21 cellular contexts compared by ENCODE assay signal in the genomic region with DNA sequence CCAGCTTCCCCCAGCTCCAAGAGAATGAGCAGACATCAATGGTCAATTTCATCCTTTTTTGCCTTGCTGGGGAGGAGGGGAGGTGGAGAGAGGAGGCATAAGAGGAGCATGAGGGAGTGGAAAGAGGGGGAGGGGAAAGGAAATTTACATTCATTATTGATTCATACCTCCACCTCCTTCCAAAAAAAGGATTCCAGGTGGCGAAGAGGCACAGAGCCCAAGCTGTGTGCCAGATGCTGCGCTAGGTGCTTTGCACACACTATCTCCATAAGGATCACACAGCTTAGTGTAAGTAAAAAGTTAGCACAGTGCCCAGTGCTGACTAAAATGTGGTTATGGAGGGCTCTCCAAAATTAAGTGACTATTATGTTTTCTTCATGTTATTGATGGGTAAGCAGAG. TPM values are rescaled to one million over a fixed set of nuclear protein-coding genes. Genes with fewer than 3 reads are reported as not detected.
DNase-seq lines count a peak whose midpoint lies in the region; ATAC-seq and TF ChIP-seq lines count a peak whose summit lies in the region.
"Had no signal": no experiment of that assay in that cellular context is flagged by ENCODE, and none has a peak within 500 bp of the region (broad histone marks: within the 10 kb centered on the region; RNA-seq: fewer than 3 reads in every experiment).

No MANE protein-coding gene starts in this region.

- H2BK5ac ChIP-seq in H9 (ENCODE audit: insufficient read length, low read length), result no peak overlapping the region

- peaks cover 8% of the 10 kb centered on the region for H3K4me1 ChIP-seq in prostate gland (replicated peaks)
- peaks cover 11% of the 10 kb centered on the region; the same call in 1 of the 2 replicates for H3K4me1 ChIP-seq in H9 (ENCODE audit: insufficient read depth, low read length)
- H3K4me1 ChIP-seq: heart right ventricle, upper lobe of left lung had no signal

- H4K8ac ChIP-seq in H9 (replicated peaks; ENCODE audit: insufficient read length, low read depth, low read length), result no peak overlapping the region

- 51% methylated on average over 2 of the region's 2 CpGs for WGBS in prostate gland
- no CpG with 5 or more reads among the region's 2 CpGs for WGBS in H9 (ENCODE audit: extremely low coverage, insufficient read length, low lambda C conversion rate)

- intact Hi-C loops in prostate gland (cut with DNase I), result no loop called here

- no peak overlapping the region for H3K23ac ChIP-seq in H9 (ENCODE audit: insufficient read length, low read depth, low read length)

- H3K9ac ChIP-seq in H9 (ENCODE audit: extremely low read depth, insufficient read length, low read length), result no peak overlapping the region

- H3K27ac ChIP-seq in WERI-Rb-1, result peak overlapping the region; percentile 76
- H3K27ac ChIP-seq in prostate gland, result peak overlapping the region; percentile 59 to 87
- no peak overlapping the region for H3K27ac ChIP-seq in H9 (ENCODE audit: insufficient read length, low read depth, low read length)
- H3K27ac ChIP-seq: heart right ventricle, upper lobe of left lung had no signal

- H3K9me3 ChIP-seq in WERI-Rb-1 (ENCODE audit: severe bottlenecking) (no peaks in the 10 kb centered on the region), prostate gland (no peaks in the 10 kb centered on the region), H9 (ENCODE audit: control insufficient read depth, low read depth, low read length) (no peaks in the 10 kb centered on the region)
- H3K9me3 ChIP-seq: heart right ventricle, upper lobe of left lung had no signal

- no peak overlapping the region for H3K56ac ChIP-seq in H9 (ENCODE audit: insufficient read length, low read depth, low read length)

- no peak overlapping the region for H3K18ac ChIP-seq in H9 (ENCODE audit: insufficient read length, low read depth, low read length)

- H2BK120ac ChIP-seq in H9 (ENCODE audit: low read depth, low read length, poor library complexity, severe bottlenecking), result no peak overlapping the region

- no peak overlapping the region for H2AFZ ChIP-seq in H9 (ENCODE audit: low read length)

- no peak overlapping the region for H4K91ac ChIP-seq in H9 (ENCODE audit: insufficient read length, low read depth, low read length)

- no peaks in the 10 kb centered on the region for H3K79me1 ChIP-seq in H9 (ENCODE audit: insufficient read depth, low read depth, low read length, poor library complexity, severe bottlenecking)

- H4K5ac ChIP-seq in H9 (ENCODE audit: insufficient read length, low read depth, low read length), result no peak overlapping the region

- H3K4me3 ChIP-seq in WERI-Rb-1 (ENCODE audit: low read depth, low read length), result peak overlapping the region; percentile 6
- no peak overlapping the region for H3K4me3 ChIP-seq in prostate gland
- H3K4me3 ChIP-seq: heart right ventricle, upper lobe of left lung had no signal

- TF ChIP-seq POLR2A in prostate gland (IDR thresholded peaks at IDR 0.05), result no peak

- DNase-seq in NCI-H510A treated with DMSO at 0.1 percent for 48 hours (lab: John Stamatoyannopoulos, UW), result peak; percentile 82
- DNase-seq in NCI-H510A (lab: John Stamatoyannopoulos, UW), result no peak
- DNase-seq in NCI-H2029 treated with DMSO at 0.1 percent for 48 hours (lab: John Stamatoyannopoulos, UW), result peak; percentile 96
- no peak for DNase-seq in WERI-Rb-1
- DNase-seq in prostate gland (ENCODE audit: low spot score), result no peak
- DNase-seq in NCI-H187 treated with DMSO at 0.1 percent for 48 hours (lab: John Stamatoyannopoulos, UW), result no peak
- no peak for DNase-seq in H9
- DNase-seq: activated naive CD4-positive, alpha-beta T cell; activated T-cell treated with anti-CD3 and anti-CD28 coated beads, Interleukin-2, amount 50 U/mL, for 1 hour; AML-193; HCEC 1CT; heart right ventricle; IMR-90; naive B cell; NCI-H1417 treated with DMSO at 0.1 percent for 48 hours; PC-3; SHP77 treated with DMSO at 0.1 percent for 48 hours; T-cell; upper lobe of left lung had no signal

- no peak overlapping the region for H3K4me2 ChIP-seq in H9 (ENCODE audit: insufficient read depth, insufficient read length, low read length)

- H3K4me1 Mint-ChIP-seq in H9, result peaks cover 42 to 71% of the 10 kb centered on the region in 2 experiments
- H3K4me1 Mint-ChIP-seq: naive B cell, T-cell had no signal

- H3K9me3 Mint-ChIP-seq in H9, result no peaks in the 10 kb centered on the region
- H3K9me3 Mint-ChIP-seq: dendritic cell treated with granulocyte-macrophage colony-stimulating factor and Interleukin-4, amounts not matched to agents 40 ng/mL and 50 ng/mL, for 4 days had no signal

- no peak overlapping the region for H2BK20ac ChIP-seq in H9 (ENCODE audit: low read depth, low read length, poor library complexity, severe bottlenecking)

- peaks cover 4% of the 10 kb centered on the region for H3K27me3 Mint-ChIP-seq in H9 (ENCODE audit: low read depth)

- H2AK5ac ChIP-seq in H9 (ENCODE audit: insufficient read length, low read length), result no peak overlapping the region

- TF ChIP-seq CTCF in WERI-Rb-1 (IDR thresholded peaks at IDR 0.05; ENCODE audit: low read depth, low read length) (no peak), prostate gland (IDR thresholded peaks at IDR 0.05) (no peak), H9 (conservative IDR thresholded peaks at IDR 0.05) (no peak)

- no peaks in the 10 kb centered on the region for H3K23me2 ChIP-seq in H9 (ENCODE audit: insufficient read length, low read depth, low read length, poor library complexity, severe bottlenecking)

- H3K79me2 ChIP-seq in H9 (ENCODE audit: insufficient read depth, low read length), result no peaks in the 10 kb centered on the region

- H3K36me3 Mint-ChIP-seq in H9 (ENCODE audit: insufficient read depth in 1 of 3, low read depth in 3 of 3), result no peaks in the 10 kb centered on the region; a peak in 1 of 7 replicates
- H3K36me3 Mint-ChIP-seq: naive B cell, T-cell had no signal

- no peak overlapping the region for H2BK15ac ChIP-seq in H9 (ENCODE audit: low read depth, low read length)

- no peaks in the 10 kb centered on the region for H4K20me1 ChIP-seq in H9 (ENCODE audit: control insufficient read depth, insufficient read depth, insufficient read length)

- H3K27me3 ChIP-seq in WERI-Rb-1 (ENCODE audit: insufficient read depth, low read depth, severe bottlenecking), result no peaks in the 10 kb centered on the region
- H3K27me3 ChIP-seq in prostate gland (replicated peaks; ENCODE audit: insufficient read depth), result no peaks in the 10 kb centered on the region
- H3K27me3 ChIP-seq in H9 (ENCODE audit: insufficient read depth, low read length), result no peaks in the 10 kb centered on the region
- H3K27me3 ChIP-seq: upper lobe of left lung had no signal

- H3T11ph ChIP-seq in H9 (ENCODE audit: low read length), result no peak overlapping the region

- no peak overlapping the region for H3K14ac ChIP-seq in H9 (ENCODE audit: insufficient read depth, low read length)

- ATAC-seq in esophagus mucosa, result no peak
- ATAC-seq: PC-3, T-cell had no signal

- no peak overlapping the region for H3K4me3 Mint-ChIP-seq in H9
- H3K4me3 Mint-ChIP-seq: dendritic cell treated with granulocyte-macrophage colony-stimulating factor and Interleukin-4, amounts not matched to agents 40 ng/mL and 50 ng/mL, for 4 days; T-cell had no signal

- H2BK12ac ChIP-seq in H9 (ENCODE audit: insufficient read length, low read depth, low read length), result no peak overlapping the region

- H3K27ac Mint-ChIP-seq in H9, result no peak overlapping the region
- H3K27ac Mint-ChIP-seq: dendritic cell treated with granulocyte-macrophage colony-stimulating factor and Interleukin-4, amounts not matched to agents 40 ng/mL and 50 ng/mL, for 4 days; naive B cell; T-cell had no signal

- H3K36me3 ChIP-seq in WERI-Rb-1, result peaks cover 24% of the 10 kb centered on the region
- no peaks in the 10 kb centered on the region for H3K36me3 ChIP-seq in prostate gland
- H3K36me3 ChIP-seq: heart right ventricle, upper lobe of left lung had no signal

- H3K4ac ChIP-seq in H9 (ENCODE audit: low read depth, low read length), result no peak overlapping the region

RNA-seq across cellular contexts. Expression of gene ASTN2, which starts 11.0 kb away (rescaled TPM):
- total RNA-seq in prostate gland (100 to 1,000 TPM; 113 to 153 TPM), esophagus mucosa (1.00 TPM), H9 (2021) (9.7 and 10.1 TPM in 2 replicates)

Comparison
In these comparisons a context has a peak if more than half of its experiments do, and no peak if none do; other contexts are left out.
1. DNase-seq: peak in NCI-H510A treated with DMSO at 0.1 percent for 48 hours (single experiment) and NCI-H2029 treated with DMSO at 0.1 percent for 48 hours (single experiment); none in NCI-H510A (single experiment), WERI-Rb-1 (single experiment), prostate gland (single experiment), NCI-H187 treated with DMSO at 0.1 percent for 48 hours (single experiment) and H9 (single experiment).
2. RNA of gene ASTN2, which starts 11.0 kb away (total RNA-seq): 113 to 153 TPM in prostate gland; 9.7 to 10.1 TPM in H9 and 1.00 TPM in esophagus mucosa (single experiment); every median in the first group is over 10 times any median in the second.